ENCODE assay signal across 8 cellular contexts in the genomic region with DNA sequence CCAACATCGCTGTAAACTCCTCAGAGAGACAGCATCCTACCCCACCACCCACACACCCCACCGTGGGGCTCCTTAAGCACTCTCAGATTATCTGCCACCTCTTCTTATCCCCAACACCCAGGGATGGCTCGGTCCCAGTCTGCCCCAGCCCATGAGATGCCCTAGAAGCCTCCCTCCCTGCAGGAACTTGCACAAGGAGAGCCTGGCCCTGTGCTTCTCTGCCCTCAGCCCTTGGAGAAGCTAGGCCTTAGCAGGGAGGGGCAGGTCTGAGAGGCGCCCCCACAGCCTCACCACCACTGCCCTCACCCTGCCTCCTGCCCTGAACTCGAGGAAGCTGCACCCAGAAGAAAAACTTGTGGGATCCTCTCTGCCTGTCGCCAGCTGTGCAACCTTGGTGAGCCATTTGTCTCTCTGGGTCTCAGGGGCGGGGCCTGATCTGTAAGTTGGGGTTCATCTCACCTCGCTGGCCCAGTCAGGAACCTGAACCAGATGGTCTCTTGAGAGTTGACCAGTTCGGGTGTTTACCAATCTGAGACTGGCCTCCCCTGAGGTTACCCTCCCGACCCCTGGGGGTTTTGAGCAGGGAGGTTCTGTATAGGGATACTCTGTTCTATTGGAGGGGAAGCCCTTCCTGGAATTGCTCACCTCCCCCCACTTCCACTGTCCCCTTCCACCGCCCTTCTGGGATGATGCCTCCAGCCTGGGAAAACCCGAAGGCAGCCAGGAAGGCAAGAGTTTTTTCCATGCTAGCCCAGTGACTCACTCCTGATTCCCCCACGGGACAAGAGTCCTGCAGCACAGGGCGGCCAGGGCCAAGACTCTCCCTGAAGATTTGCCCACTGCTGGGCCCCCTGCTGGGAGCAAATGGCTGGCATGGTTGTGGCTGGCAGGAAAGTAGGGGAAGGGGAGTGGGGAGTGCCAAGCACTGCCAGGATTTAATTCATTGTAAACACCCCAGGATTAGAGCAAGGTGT. TPM values are rescaled to one million over a fixed set of nuclear protein-coding genes. Genes with fewer than 3 reads are reported as not detected.
DNase-seq lines count a peak whose midpoint lies in the region; TF ChIP-seq lines count a peak whose summit lies in the region.

A gene with protein sequence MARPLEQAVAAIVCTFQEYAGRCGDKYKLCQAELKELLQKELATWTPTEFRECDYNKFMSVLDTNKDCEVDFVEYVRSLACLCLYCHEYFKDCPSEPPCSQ (minus strand): TSS at position 537 of the 974 bp plus-strand sequence. CDS start 773 bp downstream, outside the sequence.

- H3K4me3 ChIP-seq in SJCRH30 = no peak within 1 kb of the TSS
- no peak within 1 kb of the TSS for H3K4me3 ChIP-seq in sigmoid colon

- no peak for TF ChIP-seq CTCF in sigmoid colon (IDR thresholded peaks at IDR 0.05)
- no peak for TF ChIP-seq CTCF in GM13977 (IDR thresholded peaks at IDR 0.05; ENCODE audit: extremely low read depth, insufficient read depth, missing control alignments)

- H3K27me3 ChIP-seq in SJCRH30 (no peaks in the 10 kb centered on the region), sigmoid colon (no peaks in the 10 kb centered on the region)

- intact Hi-C loops in sigmoid colon (cut with DNase I) = no loop called here

- H3K27ac ChIP-seq in SJCRH30 (no peak within 1 kb of the TSS), sigmoid colon (peak within 1 kb of the TSS; percentile 58 to 90 (median 89))

- peaks cover 20% of the 10 kb centered on the region for H3K4me1 ChIP-seq in SJCRH30
- peaks cover 0 to 74% (median 69%) of the 10 kb centered on the region in 4 donors for H3K4me1 ChIP-seq in sigmoid colon

- in situ Hi-C loops in GM13977 (cut with MboI; ENCODE audit: low pct_unique_long_range_greater_than_20kb, low sequenced_read_pairs, unreplicated experiment) = no loop called here

- H3K36me3 ChIP-seq in SJCRH30 (no peaks in the 10 kb centered on the region), sigmoid colon (no peaks in the 10 kb centered on the region)

- H3K9me3 ChIP-seq in SJCRH30 (replicated peaks) (no peaks in the 10 kb centered on the region), sigmoid colon (no peaks in the 10 kb centered on the region)

- TF ChIP-seq POLR2A in sigmoid colon (IDR thresholded peaks at IDR 0.05) = no peak

- peak in 1 of 4 donors; percentile 88 for TF ChIP-seq EP300 in sigmoid colon (IDR thresholded peaks at IDR 0.05)

- DNase-seq in Daoy (ENCODE audit: low read depth) (peak; percentile 94), SJCRH30 (peak; percentile 35 to 44), foreskin melanocyte (peak; percentile 52), sigmoid colon (peak; percentile 92), SKM-1 (lab: John Stamatoyannopoulos, UW; ENCODE audit: unreplicated experiment) (no peak), GM13977 (ENCODE audit: low spot score) (no peak), Kasumi-1 (lab: John Stamatoyannopoulos, UW) (no peak)
- no peak for DNase-seq in activated CD4-positive, CD25-positive, alpha-beta regulatory T cell (lab: John Stamatoyannopoulos, UW)

- 73 to 77% methylated on average over 14 of the region's 14 CpGs for WGBS in sigmoid colon, 2 donors

RNA-seq across cellular contexts. Expression of the gene that starts here (rescaled TPM):
- total RNA-seq in Daoy (2014; rRNA removed; shearing (Covaris generic)) = 9.0 and 12.2 TPM in 2 replicates
- 0.38 and 1.0 TPM in 2 replicates for total RNA-seq in SJCRH30 (2014; rRNA removed; shearing (Covaris generic))
- 1 to 10 TPM; 1.1 to 4.3 (median 2.2) TPM for total RNA-seq in sigmoid colon
- polyA plus RNA-seq in sigmoid colon = 1 to 10 TPM; 1.4 to 3.9 (median 3.6) TPM

Comparison
In these comparisons a context has a peak if more than half of its experiments do, and no peak if none do; other contexts are left out.
1. DNase-seq: peak in Daoy (single experiment), SJCRH30 (2 of 2), foreskin melanocyte (single experiment) and sigmoid colon (single experiment); none in SKM-1 (single experiment), activated CD4-positive, CD25-positive, alpha-beta regulatory T cell (0 of 4), GM13977 (single experiment) and Kasumi-1 (0 of 2).